Comparison of ENCODE assay signal across 12 cellular contexts in the genomic region with DNA sequence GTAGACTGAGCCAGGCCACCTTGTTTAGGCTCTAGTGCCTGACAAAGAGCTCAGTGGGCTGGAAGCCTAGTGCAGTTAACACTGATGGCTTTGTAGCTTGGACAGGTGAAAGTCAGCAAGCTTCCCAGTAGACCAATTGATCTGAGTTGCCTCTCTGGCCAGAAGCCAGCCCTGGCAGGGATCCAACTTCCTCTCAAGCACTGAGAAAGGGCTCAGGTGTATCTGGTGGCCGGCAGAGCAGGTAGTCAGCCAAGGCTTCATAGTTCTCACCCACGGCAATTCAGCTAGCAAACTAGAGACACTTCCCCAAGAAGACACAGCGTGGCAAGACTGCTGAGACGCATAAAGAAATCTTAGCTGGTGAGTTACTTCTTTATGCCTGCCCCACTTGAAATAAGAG. TPM values are rescaled to one million over a fixed set of nuclear protein-coding genes. Genes with fewer than 3 reads are reported as not detected.
A peak's percentile ranks its signal among the peaks of the same experiment; 100 is the strongest.
DNase-seq lines count a peak whose midpoint lies in the region; ATAC-seq lines count a peak whose summit lies in the region.
"Had no signal": no experiment of that assay in that cellular context is flagged by ENCODE, and none has a peak within 500 bp of the region (broad histone marks: within the 10 kb centered on the region; RNA-seq: fewer than 3 reads in every experiment).

No MANE protein-coding gene starts in this region.

- H3K27ac ChIP-seq in GM23248, result no peak overlapping the region
- H3K27ac ChIP-seq: testis had no signal

- no peaks in the 10 kb centered on the region for H3K4me1 ChIP-seq in GM23248 (ENCODE audit: insufficient read depth)
- H3K4me1 ChIP-seq: testis had no signal

- H3K9me3 ChIP-seq in GM23248 (ENCODE audit: low read depth), result no peaks in the 10 kb centered on the region
- H3K9me3 ChIP-seq: testis had no signal

- H3F3A ChIP-seq in GM23248 (ENCODE audit: insufficient read depth), result no peaks in the 10 kb centered on the region

- no peaks in the 10 kb centered on the region for H4K20me1 ChIP-seq in GM23248 (ENCODE audit: insufficient read depth)

- in situ Hi-C loops in GM23248 (cut with MboI), result no loop called here

- H3K9me2 ChIP-seq in GM23248 (ENCODE audit: insufficient read depth), result no peaks in the 10 kb centered on the region

- WGBS in GM23248 (ENCODE audit: low coverage in 1 of 2, low lambda C conversion rate in 2 of 2, missing lambda C conversion rate in 2 of 2), 2 experiments, result 65 to 72% methylated on average over 4 of the region's 4 CpGs

- no peaks in the 10 kb centered on the region for H3K27me3 ChIP-seq in GM23248 (replicated peaks; ENCODE audit: insufficient read depth)
- H3K27me3 ChIP-seq: testis had no signal

- DNase-seq in left ventricle myocardium superior (peak; percentile 46), Right ventricle myocardium inferior (ENCODE audit: missing footprints) (no peak), NCI-H69 (lab: John Stamatoyannopoulos, UW) (peak; percentile 99), islet precursor cell (peak; percentile 49), iPS-NIHi7 (ENCODE audit: extremely low spot score) (no peak), GM23248 (no peak)
- DNase-seq: GOT3, NCI-H446, T-helper 17 cell, testis had no signal

- H3K79me2 ChIP-seq in GM23248 (ENCODE audit: insufficient read depth), result no peaks in the 10 kb centered on the region

- H3K36me3 ChIP-seq in GM23248 (ENCODE audit: low read depth), result no peaks in the 10 kb centered on the region

- ATAC-seq in left ventricle myocardium superior (no peak), Right ventricle myocardium inferior (no peak), HG02759 (IDR thresholded peaks at IDR 0.05; ENCODE audit: unreplicated experiment) (no peak), GM19351 (IDR thresholded peaks at IDR 0.05; ENCODE audit: unreplicated experiment) (no peak)
- ATAC-seq: T-helper 17 cell had no signal

- intact Hi-C loops in left ventricle myocardium superior (cut with micrococcal nuclease) (no loop called here), Right ventricle myocardium inferior (cut with DNase I) (no loop called here)

- H2AFZ ChIP-seq in GM23248, result no peak overlapping the region

- no peak overlapping the region for H3K4me2 ChIP-seq in GM23248 (ENCODE audit: unreplicated experiment)

- H3K4me3 ChIP-seq in GM23248, result no peak overlapping the region
- H3K4me3 ChIP-seq: testis had no signal

- no peak overlapping the region for H3K9ac ChIP-seq in GM23248

RNA-seq across cellular contexts. Expression of a gene that starts 8.3 kb away (rescaled TPM):
- total RNA-seq in left ventricle myocardium superior, result 0.74 TPM
- total RNA-seq in Right ventricle myocardium inferior, result 0.65 TPM
- 41.1 and 41.8 TPM in 2 replicates for total RNA-seq in GM23248 (2014; rRNA removed; shearing (Covaris generic))
- polyA plus RNA-seq in GM23248 (2016; fragmentation: Nextera tagmentation; extraction: Ambion mirVana), result 40.9 and 42.1 TPM in 2 replicates
- total RNA-seq: T-helper 17 cell had no signal

Comparison
In these comparisons a context has a peak if more than half of its experiments do, and no peak if none do; other contexts are left out.
1. DNase-seq: peak in left ventricle myocardium superior (single experiment), NCI-H69 (single experiment) and islet precursor cell (single experiment); none in Right ventricle myocardium inferior (single experiment), iPS-NIHi7 (single experiment) and GM23248 (single experiment).
2. RNA of a gene that starts 8.3 kb away (total RNA-seq): 41.1 to 41.8 TPM in GM23248; 0.74 TPM in left ventricle myocardium superior (single experiment) and 0.65 TPM in Right ventricle myocardium inferior (single experiment); every median in the first group is over 10 times any median in the second.